Comparison of ENCODE assay signal across 19 cellular contexts in the genomic region with DNA sequence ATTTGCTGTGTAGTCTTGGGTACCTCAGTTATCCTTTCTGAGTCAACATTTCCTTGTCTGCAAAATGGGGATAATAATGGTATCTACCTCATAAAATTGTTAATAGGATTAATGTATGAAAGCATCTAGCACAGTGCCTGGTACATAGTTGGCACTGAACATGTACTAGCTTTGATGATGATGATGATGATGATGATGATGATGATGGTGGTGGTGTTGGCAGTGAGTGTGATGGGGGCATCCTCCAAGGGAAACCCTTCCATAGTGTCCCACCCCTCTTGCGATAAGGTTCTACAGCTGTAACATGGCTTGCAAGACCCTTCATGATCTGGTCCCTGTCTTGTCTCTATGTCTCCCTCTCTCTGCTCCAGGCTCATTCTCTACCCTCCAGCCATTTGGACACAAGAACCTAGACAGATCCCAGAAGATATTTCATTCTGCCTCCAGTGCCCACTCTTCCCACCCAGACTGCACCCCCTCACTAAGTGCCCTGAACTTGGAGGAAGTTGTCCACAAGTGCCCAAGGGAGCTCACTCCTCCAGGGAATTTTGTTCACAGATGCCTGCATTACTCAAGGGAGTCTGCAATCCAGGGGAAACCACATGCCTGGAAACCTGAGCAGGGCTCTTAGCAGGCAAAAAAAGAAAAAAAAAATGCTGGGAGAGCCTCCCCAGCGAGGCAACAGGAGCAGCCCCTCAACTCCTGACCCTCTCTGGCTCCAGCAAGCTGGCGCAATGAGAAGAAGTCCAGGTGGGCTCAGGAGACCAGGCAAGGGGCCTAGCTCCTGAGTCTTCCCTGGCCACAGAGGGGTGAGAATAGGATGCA. TPM values are rescaled to one million over a fixed set of nuclear protein-coding genes. Genes with fewer than 3 reads are reported as not detected.
DNase-seq lines count a peak whose midpoint lies in the region; TF ChIP-seq lines count a peak whose summit lies in the region.
"Had no signal": no experiment of that assay in that cellular context is flagged by ENCODE, and none has a peak within 500 bp of the region (broad histone marks: within the 10 kb centered on the region; RNA-seq: fewer than 3 reads in every experiment).

No MANE protein-coding gene starts in this region.

- intact Hi-C loops in mammary epithelial cell (cut with micrococcal nuclease), result loop anchor here (2.0 kb wide), 1 partner anchor 21 kb away; no protein-coding TSS in a partner anchor

- 86% methylated on average over 3 of the region's 3 CpGs for WGBS in mammary epithelial cell (ENCODE audit: low coverage, missing lambda C conversion rate)

- TF ChIP-seq CTCF in mammary epithelial cell (conservative IDR thresholded peaks at IDR 0.05 in 1 of 2, IDR thresholded peaks at IDR 0.05 in 1 of 2; ENCODE audit: extremely low read depth in 1 of 2, insufficient read depth in 1 of 2, low read depth in 1 of 2, low read length in 2 of 2), result no peak

- no TSS peak for BruUV-seq in mammary epithelial cell (replicated peaks; lab: Mats Ljungman, UMichigan)

- H3K9me3 ChIP-seq in mammary epithelial cell (replicated peaks; ENCODE audit: insufficient read depth, low read length), result no peaks in the 10 kb centered on the region
- H3K9me3 ChIP-seq: right atrium auricular region, upper lobe of left lung had no signal

- H3K79me2 ChIP-seq in mammary epithelial cell (ENCODE audit: insufficient read depth, low read length), result no peaks in the 10 kb centered on the region

- H3K36me3 ChIP-seq in mammary epithelial cell (ENCODE audit: insufficient read depth, low read length), result peaks cover 14% of the 10 kb centered on the region
- no peaks in the 10 kb centered on the region for H3K36me3 ChIP-seq in H7 (replicated peaks; ENCODE audit: control insufficient read depth, insufficient read depth, low read length)
- H3K36me3 ChIP-seq: right atrium auricular region, upper lobe of left lung had no signal

- no peaks in the 10 kb centered on the region for H3K27me3 ChIP-seq in mammary epithelial cell (ENCODE audit: insufficient read depth, low read length)
- H3K27me3 ChIP-seq in H7 (ENCODE audit: control insufficient read depth, insufficient read depth, low read length), result no peaks in the 10 kb centered on the region
- H3K27me3 ChIP-seq: right atrium auricular region, upper lobe of left lung had no signal

- no peak overlapping the region for H2AFZ ChIP-seq in mammary epithelial cell (ENCODE audit: low read depth, low read length)

- in situ Hi-C loops in mammary epithelial cell (cut with MboI; ENCODE audit: low sequenced_read_pairs in 2 of 2), result no loop called here

- CTCF ChIA-PET in mammary epithelial cell (lab: Charles Lee; ENCODE audit: low non-redundant PET), result no interaction called here

- H3K9ac ChIP-seq in mammary epithelial cell (ENCODE audit: insufficient read depth, low read length), result no peak overlapping the region

- DNase-seq in Daoy (ENCODE audit: low read depth) (peak; percentile 75), NCI-H2107 treated with DMSO at 0.1 percent for 48 hours (lab: John Stamatoyannopoulos, UW; ENCODE audit: unreplicated experiment) (peak; percentile 89), mammary epithelial cell (no peak), myocyte (ENCODE audit: low read depth) (peak; percentile 63), NCI-H128 (lab: John Stamatoyannopoulos, UW; ENCODE audit: unreplicated experiment) (no peak), H7 (no peak)
- DNase-seq in activated T-cell treated with anti-CD3 and anti-CD28 coated beads, Interleukin-2, amount 50 U/mL, for 1 hour, result no peak
- DNase-seq in activated CD4-positive, CD25-positive, alpha-beta regulatory T cell treated with anti-CD3 and anti-CD28 coated beads, Interleukin-2, amount 50 U/mL, for 72 hours, result no peak
- DNase-seq: activated CD8-positive, alpha-beta T cell treated with anti-CD3 and anti-CD28 coated beads, Interleukin-2, amount 10 ng/mL, durations not matched to agents 7 days and 5 days; activated gamma-delta T cell; endodermal cell; left cardiac atrium; naive B cell; NCI-H187; SIG-M5; stimulated activated CD4-positive, alpha-beta T cell treated with anti-CD3 and anti-CD28 coated beads, Interleukin-4, amount 100 ng/mL, for 24 hours; upper lobe of left lung had no signal

- H4K20me1 ChIP-seq in mammary epithelial cell (ENCODE audit: insufficient read depth, low read length), result no peaks in the 10 kb centered on the region

- H3K4me3 ChIP-seq in mammary epithelial cell (replicated peaks in 1 of 3; ENCODE audit: insufficient read depth in 1 of 3, low read depth in 2 of 3, low read length in 3 of 3) (no peak overlapping the region), H7 (ENCODE audit: insufficient read depth, low read depth, low read length) (no peak overlapping the region)
- H3K4me3 ChIP-seq: right atrium auricular region, upper lobe of left lung had no signal

- peaks cover 26% of the 10 kb centered on the region for H3K4me1 ChIP-seq in mammary epithelial cell (ENCODE audit: insufficient read depth, low read length)
- H3K4me1 ChIP-seq: right atrium auricular region, upper lobe of left lung had no signal

- peak overlapping the region; percentile 6 for H3K27ac ChIP-seq in mammary epithelial cell (ENCODE audit: insufficient read depth, low read depth, low read length)
- H3K27ac ChIP-seq: HL-60, right atrium auricular region, upper lobe of left lung had no signal

- dilution Hi-C loops in mammary epithelial cell (cut with HindIII; ENCODE audit: low sequenced_read_pairs), result no loop called here

- H3K4me2 ChIP-seq in mammary epithelial cell (ENCODE audit: insufficient read depth, low read depth, low read length), result no peak overlapping the region

RNA-seq across cellular contexts. Expression of gene BDKRB1, which starts 10.1 kb away (rescaled TPM):
- 0.97 and 1.5 TPM in 2 replicates for total RNA-seq in Daoy (2014; rRNA removed; shearing (Covaris generic))
- total RNA-seq in mammary epithelial cell, result 1 to 10 TPM in 1 of 2 donors, under 1 TPM in 1; 0.17 to 4.8 TPM
- 3.7 TPM for polyA plus RNA-seq in mammary epithelial cell
- 6.9 TPM for polyA minus RNA-seq in mammary epithelial cell
- total RNA-seq in myocyte, result 0.08 TPM in 1 of 2 replicates, not detected in the other
- polyA plus RNA-seq in myocyte (2012), result 0.23 TPM
- total RNA-seq in H7 (2014; rRNA removed; shearing (Covaris generic)), result 0.41 and 1.4 TPM in 2 replicates
- total RNA-seq: activated CD8-positive, alpha-beta T cell treated with anti-CD3 and anti-CD28 coated beads, Interleukin-2, amount 10 ng/mL, durations not matched to agents 7 days and 5 days had no signal

RNA-seq across cellular contexts. Expression of gene BDKRB2, which starts 41.3 kb away (rescaled TPM):
- total RNA-seq in Daoy (2014; rRNA removed; shearing (Covaris generic)), result 4.6 and 8.5 TPM in 2 replicates
- total RNA-seq in mammary epithelial cell (10 to 100 TPM in 1 of 2 donors, 1 to 10 TPM in 1; 7.5 to 21.1 TPM), myocyte (0.19 and 0.26 TPM in 2 replicates)
- 18.1 TPM for polyA plus RNA-seq in mammary epithelial cell
- polyA minus RNA-seq in mammary epithelial cell, result 37.4 TPM
- polyA plus RNA-seq in myocyte (2012), result 0.23 TPM
- 1.3 and 3.0 TPM in 2 replicates for total RNA-seq in H7 (2014; rRNA removed; shearing (Covaris generic))
- total RNA-seq: activated CD8-positive, alpha-beta T cell treated with anti-CD3 and anti-CD28 coated beads, Interleukin-2, amount 10 ng/mL, durations not matched to agents 7 days and 5 days had no signal

Comparison
In these comparisons a context has a peak if more than half of its experiments do, and no peak if none do; other contexts are left out.
1. DNase-seq: peak in Daoy (single experiment), NCI-H2107 treated with DMSO at 0.1 percent for 48 hours (single experiment) and myocyte (single experiment); none in mammary epithelial cell (single experiment), NCI-H128 (single experiment), activated T-cell treated with anti-CD3 and anti-CD28 coated beads, Interleukin-2, amount 50 U/mL, for 1 hour (single experiment), activated CD4-positive, CD25-positive, alpha-beta regulatory T cell treated with anti-CD3 and anti-CD28 coated beads, Interleukin-2, amount 50 U/mL, for 72 hours (single experiment) and H7 (single experiment).